Comparison of ENCODE assay signal across 22 cellular contexts in the genomic region with DNA sequence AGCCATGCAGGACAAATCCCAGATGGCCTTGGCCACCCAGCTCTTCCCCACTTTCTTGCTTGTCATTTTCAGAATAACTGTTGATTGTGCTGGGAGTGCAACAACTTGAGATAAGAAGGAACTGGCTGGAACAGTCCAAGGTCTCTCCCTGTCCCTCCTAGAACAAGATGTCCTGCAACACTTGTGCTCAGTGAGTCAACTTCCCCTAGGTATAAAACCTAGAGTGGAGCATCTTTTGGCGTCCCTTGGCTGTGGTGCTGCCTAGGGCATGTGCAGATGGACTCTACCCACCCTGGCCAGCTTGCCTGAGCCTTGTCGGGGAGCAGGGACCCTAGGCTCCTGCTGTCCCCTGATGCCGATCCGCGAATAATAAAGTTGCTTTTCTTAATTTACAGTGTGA. TPM values are rescaled to one million over a fixed set of nuclear protein-coding genes. Genes with fewer than 3 reads are reported as not detected.
DNase-seq lines count a peak whose midpoint lies in the region; ATAC-seq and TF ChIP-seq lines count a peak whose summit lies in the region.
"Had no signal": no experiment of that assay in that cellular context is flagged by ENCODE, and none has a peak within 500 bp of the region (broad histone marks: within the 10 kb centered on the region; RNA-seq: fewer than 3 reads in every experiment).

No MANE protein-coding gene starts in this region.

- peak; percentile 27 for DNase-seq in Karpas-422
- no peak for DNase-seq in neuronal stem cell (ENCODE audit: low spot score)
- no peak for DNase-seq in GM10266 (ENCODE audit: extremely low spot score)
- DNase-seq: 8988T; ACHN; BE2C; C1 segment of cervical spinal cord; CD4-positive, alpha-beta memory T cell; CD4-positive, CD25-positive, alpha-beta regulatory T cell; CD8-positive, alpha-beta memory T cell; COR-L47; DMS 273 treated with DMSO at 0.1 percent for 48 hours; DMS79 treated with DMSO at 0.1 percent for 48 hours; GF-D8 had no signal

- H2BK12ac ChIP-seq in neuronal stem cell (ENCODE audit: low read length): no peak overlapping the region

- H3K27me3 ChIP-seq in Karpas-422 (ENCODE audit: low read length): no peaks in the 10 kb centered on the region
- peaks cover 0 to 26% (median 2%) of the 10 kb centered on the region in 3 experiments for H3K27me3 ChIP-seq in neuronal stem cell (ENCODE audit: control insufficient read depth in 3 of 3, insufficient read depth in 3 of 3, low read depth in 1 of 3, low read length in 3 of 3)
- H3K27me3 ChIP-seq: BE2C, BLaER1 had no signal

- H3K9ac ChIP-seq in Karpas-422 (ENCODE audit: low read length) (no peak overlapping the region), neuronal stem cell (ENCODE audit: low read depth, low read length, poor library complexity) (peak overlapping the region; percentile 53)
- H3K9ac ChIP-seq: BLaER1 had no signal

- no peaks in the 10 kb centered on the region for H3K9me2 ChIP-seq in Karpas-422 (replicated peaks; ENCODE audit: insufficient read depth, low read length)

- H3K4me1 ChIP-seq in HEK293 (ENCODE audit: control insufficient read depth, insufficient read depth, low read length) (no peaks in the 10 kb centered on the region), Karpas-422 (ENCODE audit: low read length) (no peaks in the 10 kb centered on the region), neuronal stem cell (ENCODE audit: control insufficient read depth in 2 of 2, insufficient read depth in 1 of 2, low read depth in 1 of 2, low read length in 2 of 2) (no peaks in the 10 kb centered on the region)
- H3K4me1 ChIP-seq: BE2C had no signal

- H3K9me3 ChIP-seq in HEK293 (ENCODE audit: control insufficient read depth, insufficient read depth, low read depth, low read length) (no peaks in the 10 kb centered on the region), Karpas-422 (ENCODE audit: low read length) (no peaks in the 10 kb centered on the region), neuronal stem cell (replicated peaks in 1 of 2; ENCODE audit: control insufficient read depth in 2 of 2, insufficient read depth in 1 of 2, low read depth in 1 of 2, low read length in 2 of 2) (peaks cover 0 to 2% of the 10 kb centered on the region in 2 donors)
- H3K9me3 ChIP-seq: BE2C had no signal

- H3K4me2 ChIP-seq in Karpas-422 (ENCODE audit: low read depth, low read length, poor library complexity, severe bottlenecking) (no peak overlapping the region), neuronal stem cell (ENCODE audit: insufficient read depth, low read length, poor library complexity, severe bottlenecking) (no peak overlapping the region)
- H3K4me2 ChIP-seq: BLaER1 had no signal

- no peak overlapping the region for H2BK15ac ChIP-seq in neuronal stem cell (ENCODE audit: low read length)

- no peak overlapping the region for H2BK5ac ChIP-seq in neuronal stem cell (ENCODE audit: low read length)

- no peak overlapping the region for H2BK120ac ChIP-seq in neuronal stem cell (ENCODE audit: low read depth, low read length)

- H3K4me3 ChIP-seq in HEK293 (ENCODE audit: low read depth, low read length) (no peak overlapping the region), Karpas-422 (ENCODE audit: low read length) (no peak overlapping the region), neuronal stem cell (ENCODE audit: low read length in 2 of 2) (no peak overlapping the region)
- H3K4me3 ChIP-seq: BLaER1, GM12878 had no signal

- H3K79me1 ChIP-seq in neuronal stem cell (ENCODE audit: low read depth, low read length): no peaks in the 10 kb centered on the region

- H4K8ac ChIP-seq in neuronal stem cell (ENCODE audit: low read depth, low read length): no peak overlapping the region

- H2AK5ac ChIP-seq in neuronal stem cell (ENCODE audit: low read depth, low read length): no peak overlapping the region

- H3K18ac ChIP-seq in neuronal stem cell (ENCODE audit: low read length): peak overlapping the region; percentile 28

- WGBS in neuronal stem cell (ENCODE audit: extremely low coverage in 2 of 2, insufficient read length in 2 of 2, insufficient replicate concordance in 1 of 2), 2 donors: no CpG with 5 or more reads among the region's 5 CpGs

- no peak for TF ChIP-seq CTCF in HEK293 (tag by site-specific recombination; IDR thresholded peaks at IDR 0.05)
- no peak for TF ChIP-seq CTCF in GM10266 (IDR thresholded peaks at IDR 0.05; ENCODE audit: control insufficient read depth, insufficient read depth, low read depth, missing control alignments)

- no peak overlapping the region for H3K23ac ChIP-seq in neuronal stem cell (ENCODE audit: low read depth, low read length, poor library complexity)

- ATAC-seq in HG03520 (IDR thresholded peaks at IDR 0.05; ENCODE audit: unreplicated experiment) (no peak), GM21367 (IDR thresholded peaks at IDR 0.05; ENCODE audit: unreplicated experiment) (no peak)
- ATAC-seq: GM12878 had no signal

- CTCF ChIA-PET in HEK293 (lab: Yijun Ruan, JAX): no interaction called here

- H3K36me3 ChIP-seq in HEK293 (ENCODE audit: control insufficient read depth in 2 of 2, insufficient read depth in 1 of 2, low read length in 2 of 2) (no peaks in the 10 kb centered on the region), Karpas-422 (ENCODE audit: insufficient read depth, low read length) (no peaks in the 10 kb centered on the region), neuronal stem cell (replicated peaks in 1 of 2; ENCODE audit: control insufficient read depth in 2 of 2, insufficient read depth in 2 of 2, low read length in 2 of 2) (no peaks in the 10 kb centered on the region)
- H3K36me3 ChIP-seq: BE2C had no signal

- no peak overlapping the region for H3K27ac ChIP-seq in HEK293 (ENCODE audit: extremely low read depth, low read depth, low read length)
- H3K27ac ChIP-seq in Karpas-422 (ENCODE audit: low read length): no peak overlapping the region
- H3K27ac ChIP-seq in neuronal stem cell (replicated peaks; ENCODE audit: low read length): no peak overlapping the region
- H3K27ac ChIP-seq: BLaER1 had no signal

- H3K4ac ChIP-seq in neuronal stem cell (ENCODE audit: low read length): no peak overlapping the region

- no peaks in the 10 kb centered on the region for H3K79me2 ChIP-seq in Karpas-422 (ENCODE audit: low read length)

- POLR2A ChIA-PET in HEK293 (lab: Yijun Ruan, JAX): no interaction called here

- H4K91ac ChIP-seq in neuronal stem cell (ENCODE audit: low read depth, low read length, poor library complexity): no peak overlapping the region

- no peak overlapping the region for H2AFZ ChIP-seq in Karpas-422 (ENCODE audit: low read length)
- H2AFZ ChIP-seq in neuronal stem cell (ENCODE audit: low read length): no peak overlapping the region

- H3K14ac ChIP-seq in neuronal stem cell (ENCODE audit: low read length): no peak overlapping the region

- H4K20me1 ChIP-seq in Karpas-422 (ENCODE audit: insufficient read depth, low read depth, low read length): no peaks in the 10 kb centered on the region
- H4K20me1 ChIP-seq: BLaER1 had no signal

TF ChIP-seq in HEK293, 187 proteins besides CTCF, POLR2A, EP300 and RAD21:
- TF ChIP-seq ZNF791 (tag by site-specific recombination; IDR thresholded peaks at IDR 0.05) (no peak), SETDB1 (IDR thresholded peaks at IDR 0.05; ENCODE audit: insufficient read length, low read length) (peak; percentile 45)

RNA-seq across cellular contexts. Expression of a gene that starts 50.7 kb away (rescaled TPM):
- total RNA-seq in Karpas-422 (2014; rRNA removed; shearing (Covaris generic); ENCODE audit: low replicate concordance): not detected in 2 replicates
- 0.04 TPM for polyA plus RNA-seq in neuronal stem cell (2013, experiment 1 of 2)
- polyA plus RNA-seq in neuronal stem cell (2013, experiment 2 of 2): not detected
- total RNA-seq: A673; CD4-positive, alpha-beta memory T cell; CD4-positive, CD25-positive, alpha-beta regulatory T cell; CD8-positive, alpha-beta memory T cell; GM12878 had no signal
- polyA plus RNA-seq: AG04450; CD14-positive monocyte; CD4-positive, alpha-beta memory T cell; CD4-positive, CD25-positive, alpha-beta regulatory T cell; CD8-positive, alpha-beta memory T cell had no signal
